In genomic region chr2:128520787-128521186, GRCh38 we compare ENCODE assay signal across 10 cellular contexts.
DNase-seq lines count a peak whose midpoint lies in the region; ATAC-seq and TF ChIP-seq lines count a peak whose summit lies in the region.
"Had no signal": no experiment of that assay in that cellular context is flagged by ENCODE, and none has a peak within 500 bp of the region (broad histone marks: within the 10 kb centered on the region; RNA-seq: fewer than 3 reads in every experiment).

No MANE protein-coding gene starts in this region.

- H3K4me1 Mint-ChIP-seq in activated B cell treated with CpG ODN at 0.5 μM for 24 hours, result no peaks in the 10 kb centered on the region
- peaks cover 14% of the 10 kb centered on the region for H3K4me1 Mint-ChIP-seq in WTC11

- TF ChIP-seq CTCF in activated B cell treated with CpG ODN at 0.5 μM for 24 hours (IDR thresholded peaks at IDR 0.05), result no peak
- no peak for TF ChIP-seq CTCF in upper lobe of right lung (IDR thresholded peaks at IDR 0.05)
- TF ChIP-seq CTCF in foreskin fibroblast (IDR thresholded peaks at IDR 0.05; ENCODE audit: low read depth, low read length), result no peak
- TF ChIP-seq CTCF in WTC11 (IDR thresholded peaks at IDR 0.05), result no peak

- H3K36me3 Mint-ChIP-seq in activated B cell treated with CpG ODN at 0.5 μM for 24 hours (ENCODE audit: low read depth), result no peaks in the 10 kb centered on the region
- H3K36me3 Mint-ChIP-seq in WTC11, result no peaks in the 10 kb centered on the region

- no peak overlapping the region for H3K27ac ChIP-seq in upper lobe of right lung

- H3K27ac Mint-ChIP-seq in activated B cell treated with CpG ODN at 0.5 μM for 24 hours (no peak overlapping the region), WTC11 (no peak overlapping the region)

- H3K4me3 Mint-ChIP-seq in activated B cell treated with CpG ODN at 0.5 μM for 24 hours (no peak overlapping the region), WTC11 (no peak overlapping the region)

- no peaks in the 10 kb centered on the region for H3K4me1 ChIP-seq in upper lobe of right lung

- H3K9me3 ChIP-seq in upper lobe of right lung, result no peaks in the 10 kb centered on the region

- intact Hi-C loops in activated B cell treated with CpG ODN at 0.5 μM for 24 hours (cut with micrococcal nuclease), result no loop called here
- intact Hi-C loops in upper lobe of right lung (cut with DNase I), result no loop called here

- peaks cover 4% of the 10 kb centered on the region for H3K9me3 Mint-ChIP-seq in activated B cell treated with CpG ODN at 0.5 μM for 24 hours
- H3K9me3 Mint-ChIP-seq in WTC11, result peaks cover 5% of the 10 kb centered on the region; the same call in 1 of the 2 replicates

- no peaks in the 10 kb centered on the region for H3K27me3 ChIP-seq in upper lobe of right lung

- H3K4me3 ChIP-seq in upper lobe of right lung (no peak overlapping the region), foreskin fibroblast (ENCODE audit: low read depth in 1 of 2, low read length in 2 of 2) (no peak overlapping the region)

- H3K36me3 ChIP-seq in upper lobe of right lung, result no peaks in the 10 kb centered on the region

- ATAC-seq in HG02973 (IDR thresholded peaks at IDR 0.05; ENCODE audit: unreplicated experiment) (peak; percentile 94), activated B cell treated with CpG ODN at 0.5 μM for 24 hours (ENCODE audit: low read depth) (peak; percentile 7), upper lobe of right lung (peak; percentile 30), WTC11 (no peak)

- peaks cover 10% of the 10 kb centered on the region for H3K27me3 Mint-ChIP-seq in activated B cell treated with CpG ODN at 0.5 μM for 24 hours
- H3K27me3 Mint-ChIP-seq in WTC11 (ENCODE audit: low read depth), result no peaks in the 10 kb centered on the region

- CTCF ChIA-PET in activated B cell treated with CpG ODN at 0.5 μM for 24 hours (lab: Charles Lee), result no interaction called here
- CTCF ChIA-PET in WTC11 (lab: Charles Lee), result no interaction called here

- peak; percentile 43 to 59 for DNase-seq in stimulated activated CD4-positive, alpha-beta T cell treated with anti-CD3 and anti-CD28 coated beads, Interleukin-15, amount 100 ng/mL, for 48 hours (ENCODE audit: low read depth in 2 of 2)
- no peak for DNase-seq in stimulated activated CD4-positive, alpha-beta T cell treated with anti-CD3 and anti-CD28 coated beads, Interleukin-4, amount 100 ng/mL, for 24 hours
- no peak for DNase-seq in activated B cell treated with CpG ODN at 0.5 μM for 24 hours
- no peak for DNase-seq in upper lobe of right lung
- no peak for DNase-seq in foreskin fibroblast
- DNase-seq in islet precursor cell, result no peak
- no peak for DNase-seq in WTC11 (ENCODE audit: low spot score)
- DNase-seq: activated effector memory CD4-positive, alpha-beta T cell treated with Interleukin-2 at 50 U/mL for 16 hours; foreskin melanocyte had no signal

- POLR2A ChIA-PET in activated B cell treated with CpG ODN at 0.5 μM for 24 hours (lab: Charles Lee), result no interaction called here
- POLR2A ChIA-PET in WTC11 (lab: Charles Lee), result no interaction called here

TF ChIP-seq in WTC11, 78 proteins besides CTCF, POLR2A, EP300 and RAD21 (continues in another document):
- TF ChIP-seq PRDM15 (CRISPR knock-in tag; IDR thresholded peaks at IDR 0.05), result no peak
- no peak for TF ChIP-seq NR1H2 (CRISPR knock-in tag; IDR thresholded peaks at IDR 0.05)
- no peak for TF ChIP-seq RELA (CRISPR knock-in tag; IDR thresholded peaks at IDR 0.05; ENCODE audit: borderline replicate concordance)
- TF ChIP-seq PREB (CRISPR knock-in tag; IDR thresholded peaks at IDR 0.05; ENCODE audit: borderline replicate concordance), result no peak
- TF ChIP-seq ZNF232 (CRISPR knock-in tag; IDR thresholded peaks at IDR 0.05), result no peak
- TF ChIP-seq ARID4B (CRISPR knock-in tag; IDR thresholded peaks at IDR 0.05; ENCODE audit: borderline replicate concordance), result no peak
- TF ChIP-seq NFE2L1 (CRISPR knock-in tag; IDR thresholded peaks at IDR 0.05), result no peak
- TF ChIP-seq ZBTB43 (CRISPR knock-in tag; IDR thresholded peaks at IDR 0.05), result no peak
- no peak for TF ChIP-seq NFYB (CRISPR knock-in tag; conservative IDR thresholded peaks at IDR 0.05; ENCODE audit: low read depth)
- TF ChIP-seq ZNF671 (CRISPR knock-in tag; IDR thresholded peaks at IDR 0.05), result no peak
- TF ChIP-seq USF2 (CRISPR knock-in tag; IDR thresholded peaks at IDR 0.05), result no peak
- TF ChIP-seq ZNF138 (CRISPR knock-in tag; conservative IDR thresholded peaks at IDR 0.05), result no peak

Comparison
In these comparisons a context has a peak if more than half of its experiments do, and no peak if none do; other contexts are left out.
1. DNase-seq: peak in stimulated activated CD4-positive, alpha-beta T cell treated with anti-CD3 and anti-CD28 coated beads, Interleukin-15, amount 100 ng/mL, for 48 hours (2 of 2); none in stimulated activated CD4-positive, alpha-beta T cell treated with anti-CD3 and anti-CD28 coated beads, Interleukin-4, amount 100 ng/mL, for 24 hours (single experiment), activated B cell treated with CpG ODN at 0.5 μM for 24 hours (single experiment), upper lobe of right lung (single experiment), foreskin fibroblast (0 of 2), islet precursor cell (single experiment) and WTC11 (single experiment).